ENCODE assay signal across 9 cellular contexts in the genomic region with DNA sequence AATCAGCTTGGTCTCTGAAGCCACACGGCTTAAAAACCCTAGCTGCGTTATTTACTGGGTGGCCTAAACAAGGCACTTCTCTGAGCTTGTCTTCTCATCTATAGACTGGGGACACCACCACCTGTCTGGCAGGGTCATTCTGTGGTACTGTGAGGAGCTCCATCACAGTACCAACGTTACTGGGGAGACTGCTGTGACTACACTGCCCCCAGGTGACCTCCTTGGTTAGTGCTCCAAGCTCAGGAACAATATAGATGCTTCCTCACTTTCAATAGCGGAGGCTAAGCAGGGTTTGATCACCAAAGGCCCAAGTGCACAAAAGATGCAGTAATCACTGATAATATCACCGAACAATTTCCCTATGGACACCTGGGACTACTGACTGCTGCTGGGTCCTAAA. TPM values are rescaled to one million over a fixed set of nuclear protein-coding genes. Genes with fewer than 3 reads are reported as not detected.
A peak's percentile ranks its signal among the peaks of the same experiment; 100 is the strongest.
DNase-seq lines count a peak whose midpoint lies in the region; ATAC-seq and TF ChIP-seq lines count a peak whose summit lies in the region.
"Had no signal": no experiment of that assay in that cellular context is flagged by ENCODE, and none has a peak within 500 bp of the region (broad histone marks: within the 10 kb centered on the region; RNA-seq: fewer than 3 reads in every experiment).

No MANE protein-coding gene starts in this region.

- H3K27ac ChIP-seq in C4-2B (no peak overlapping the region), fibroblast of lung (ENCODE audit: insufficient read depth, low read length) (no peak overlapping the region), osteoblast (ENCODE audit: low read depth, low read length) (no peak overlapping the region)

- no peaks in the 10 kb centered on the region for H3K4me1 ChIP-seq in fibroblast of lung (ENCODE audit: control insufficient read depth, extremely low read depth, insufficient read depth, low read length)
- H3K4me1 ChIP-seq in osteoblast (ENCODE audit: insufficient read depth, low read length): no peaks in the 10 kb centered on the region

- H2AFZ ChIP-seq in fibroblast of lung (ENCODE audit: low read length) (no peak overlapping the region), osteoblast (ENCODE audit: low read length) (no peak overlapping the region)

- no peak overlapping the region for H3K4me2 ChIP-seq in fibroblast of lung (ENCODE audit: extremely low read depth, insufficient read depth, low read length)
- no peak overlapping the region for H3K4me2 ChIP-seq in osteoblast (ENCODE audit: insufficient read depth, low read length)

- no peaks in the 10 kb centered on the region for H3K27me3 ChIP-seq in fibroblast of lung (ENCODE audit: control insufficient read depth, insufficient read depth, low read length)
- no peaks in the 10 kb centered on the region for H3K27me3 ChIP-seq in osteoblast (ENCODE audit: insufficient read depth, low read length)

- ATAC-seq in GM21825 (IDR thresholded peaks at IDR 0.05; ENCODE audit: unreplicated experiment) (no peak), HG03520 (IDR thresholded peaks at IDR 0.05; ENCODE audit: unreplicated experiment) (no peak)

- H3K9me3 ChIP-seq in fibroblast of lung (ENCODE audit: control insufficient read depth, insufficient read depth, low read depth, low read length): no peaks in the 10 kb centered on the region
- H3K9me3 ChIP-seq in osteoblast (ENCODE audit: low read depth, low read length): no peaks in the 10 kb centered on the region

- DNase-seq in GM13977 (ENCODE audit: low spot score) (peak; percentile 39), NCI-H1092 treated with DMSO at 0.1 percent for 48 hours (lab: John Stamatoyannopoulos, UW) (peak; percentile 91), UCSD-AML1 (lab: John Stamatoyannopoulos, UW; ENCODE audit: unreplicated experiment) (peak; percentile 52), fibroblast of lung (ENCODE audit: low read depth in 2 of 2) (peak; percentile 27 to 58), osteoblast (ENCODE audit: insufficient read length, low spot score, missing footprints) (no peak)

- in situ Hi-C loops in GM13977 (cut with MboI; ENCODE audit: low pct_unique_long_range_greater_than_20kb, low sequenced_read_pairs, unreplicated experiment): loop anchor here (10.0 kb wide), 1 partner anchor 53 kb away; no protein-coding TSS in a partner anchor

- H3K9ac ChIP-seq in fibroblast of lung (ENCODE audit: insufficient read depth, low read length): no peak overlapping the region

- H4K20me1 ChIP-seq in fibroblast of lung (ENCODE audit: control insufficient read depth, extremely low read depth, insufficient read depth, low read length): no peaks in the 10 kb centered on the region
- H4K20me1 ChIP-seq in osteoblast (ENCODE audit: insufficient read depth, low read length): no peaks in the 10 kb centered on the region

- H3K79me2 ChIP-seq in fibroblast of lung (ENCODE audit: control insufficient read depth, insufficient read depth, low read length) (no peaks in the 10 kb centered on the region), osteoblast (ENCODE audit: insufficient read depth, low read length) (no peaks in the 10 kb centered on the region)

- peak; percentile 69 for TF ChIP-seq CTCF in C4-2B (conservative IDR thresholded peaks at IDR 0.05)
- peak; percentile 52 for TF ChIP-seq CTCF in GM13977 (IDR thresholded peaks at IDR 0.05; ENCODE audit: extremely low read depth, insufficient read depth, missing control alignments)
- TF ChIP-seq CTCF in fibroblast of lung (conservative IDR thresholded peaks at IDR 0.05 in 1 of 2, IDR thresholded peaks at IDR 0.05 in 1 of 2; ENCODE audit: low read depth in 1 of 2, low read length in 2 of 2): peak; percentile 67 to 73
- TF ChIP-seq CTCF in osteoblast (IDR thresholded peaks at IDR 0.05; ENCODE audit: extremely low read depth, low read depth, low read length): peak; percentile 80

- H3K4me3 ChIP-seq in fibroblast of lung (replicated peaks in 1 of 4; ENCODE audit: control extremely low read depth in 1 of 4, insufficient read depth in 1 of 4, low read depth in 3 of 4, low read length in 4 of 4) (no peak overlapping the region), osteoblast (ENCODE audit: insufficient read depth, low read length) (no peak overlapping the region)

- H3K36me3 ChIP-seq in fibroblast of lung (ENCODE audit: control insufficient read depth, insufficient read depth, low read length): peaks cover 3% of the 10 kb centered on the region
- H3K36me3 ChIP-seq in osteoblast (ENCODE audit: insufficient read depth, low read length): peaks cover 17% of the 10 kb centered on the region

RNA-seq across cellular contexts. Expression of a gene that starts 18.9 kb away (rescaled TPM):
- total RNA-seq in fibroblast of lung (34.7 and 37.7 TPM in 2 replicates), osteoblast (39.8 and 46.0 TPM in 2 replicates)
- polyA plus RNA-seq in fibroblast of lung: 32.6 and 55.6 TPM in 2 replicates
- 55.0 and 87.5 TPM in 2 replicates for polyA plus RNA-seq in fibroblast of lung (2012)
- polyA minus RNA-seq in fibroblast of lung (ENCODE audit: low replicate concordance): 79.5 and 138 TPM in 2 replicates

RNA-seq across cellular contexts. Expression of a gene that starts 20.2 kb away (rescaled TPM):
- under 0.01 TPM in 1 of 2 replicates, not detected in the other for total RNA-seq in fibroblast of lung
- 0.62 TPM in 1 of 2 replicates, not detected in the other for polyA plus RNA-seq in fibroblast of lung
- polyA plus RNA-seq in fibroblast of lung (2012): 1.3 TPM in 1 of 2 replicates, not detected in the other
- not detected in 2 replicates for polyA minus RNA-seq in fibroblast of lung (ENCODE audit: low replicate concordance)
- total RNA-seq in osteoblast: under 0.01 and 0.36 TPM in 2 replicates
- total RNA-seq: urinary bladder had no signal

RNA-seq across cellular contexts. Expression of a gene that starts 26.4 kb away (rescaled TPM):
- total RNA-seq in fibroblast of lung: 18.7 and 21.5 TPM in 2 replicates
- 34.9 and 42.4 TPM in 2 replicates for polyA plus RNA-seq in fibroblast of lung
- polyA plus RNA-seq in fibroblast of lung (2012): 75.9 and 84.1 TPM in 2 replicates
- polyA minus RNA-seq in fibroblast of lung (ENCODE audit: low replicate concordance): 130 and 134 TPM in 2 replicates
- 36.6 and 38.6 TPM in 2 replicates for total RNA-seq in osteoblast

RNA-seq across cellular contexts. Expression of a gene that starts 31.8 kb away (rescaled TPM):
- total RNA-seq in fibroblast of lung (0.26 and 0.33 TPM in 2 replicates), osteoblast (not detected in 2 replicates)
- 0.45 and 2.4 TPM in 2 replicates for polyA plus RNA-seq in fibroblast of lung
- polyA plus RNA-seq in fibroblast of lung (2012): 0.80 and 4.1 TPM in 2 replicates
- 2.3 and 6.6 TPM in 2 replicates for polyA minus RNA-seq in fibroblast of lung (ENCODE audit: low replicate concordance)

RNA-seq across cellular contexts. Expression of a gene that starts 36.7 kb away (rescaled TPM):
- 13.2 and 20.8 TPM in 2 replicates for total RNA-seq in fibroblast of lung
- 6.7 and 6.9 TPM in 2 replicates for polyA plus RNA-seq in fibroblast of lung
- 15.5 and 19.7 TPM in 2 replicates for polyA plus RNA-seq in fibroblast of lung (2012)
- 9.1 and 12.5 TPM in 2 replicates for polyA minus RNA-seq in fibroblast of lung (ENCODE audit: low replicate concordance)
- total RNA-seq in osteoblast: 12.1 and 19.5 TPM in 2 replicates
